ENCODE assay signal across 8 cellular contexts in genomic region chr9:129202613-129203555, GRCh38. TPM values are rescaled to one million over a fixed set of nuclear protein-coding genes. Genes with fewer than 3 reads are reported as not detected.
DNase-seq lines count a peak whose midpoint lies in the region; ATAC-seq, FAIRE-seq and TF ChIP-seq lines count a peak whose summit lies in the region.

No MANE protein-coding gene starts in this region.

- DNase-seq in GM06990 (ENCODE audit: extremely low read depth, insufficient read length) (peak; percentile 90), NCI-H1930 (lab: John Stamatoyannopoulos, UW) (peak; percentile 38 to 55), caudate nucleus (lab: John Stamatoyannopoulos, UW) (peak in 58 of 61 donors; percentile 35 to 92 (median 77)), kidney (peak; percentile 94), NCI-H446 treated with DMSO at 0.1 percent for 48 hours (lab: John Stamatoyannopoulos, UW) (no peak)
- DNase-seq in activated CD4-positive, CD25-positive, alpha-beta regulatory T cell treated with anti-CD3 and anti-CD28 coated beads, Interleukin-2, amount 50 U/mL, for 16 hours (ENCODE audit: low read depth, low spot score): peak; percentile 78
- peak; percentile 90 for DNase-seq in stimulated activated CD4-positive, alpha-beta T cell treated with anti-CD3 and anti-CD28 coated beads, Interleukin-12 subunit alpha, Interleukin-12 subunit beta, amount 100 ng/mL, for 4 hours

- TF ChIP-seq CTCF in GM06990 (IDR thresholded peaks at IDR 0.05; ENCODE audit: insufficient read depth, low read length, poor library complexity, severe bottlenecking) (no peak), kidney (IDR thresholded peaks at IDR 0.05; ENCODE audit: borderline replicate concordance, extremely low read depth, insufficient read depth) (no peak)

- intact Hi-C loops in kidney (cut with DNase I): no loop called here

- peak overlapping the region; percentile 86 for H3K27ac ChIP-seq in caudate nucleus (ENCODE audit: low read depth, low read length)
- peak overlapping the region; percentile 81 to 88 for H3K27ac ChIP-seq in kidney (ENCODE audit: low read depth in 2 of 2, low read length in 2 of 2)

- H3K9me3 ChIP-seq in kidney (ENCODE audit: control insufficient read depth in 1 of 2, low read length in 2 of 2): no peaks in the 10 kb centered on the region

- no peak for FAIRE-seq in kidney (lab: Jason Lieb, UNC)

- peak; percentile 90 for ATAC-seq in HG02610 (IDR thresholded peaks at IDR 0.05; ENCODE audit: unreplicated experiment)

- peak overlapping the region; percentile 65 to 71 for H3K9ac ChIP-seq in kidney (ENCODE audit: low read length in 2 of 2)

- H3K27me3 ChIP-seq in GM06990 (replicated peaks; ENCODE audit: control insufficient read depth, insufficient read depth, low read length): no peaks in the 10 kb centered on the region

- H3K4me3 ChIP-seq in GM06990 (replicated peaks; ENCODE audit: low read depth, low read length) (peak overlapping the region; percentile 50), kidney (ENCODE audit: low read length in 2 of 2) (peak overlapping the region; percentile 50 to 74)

- H3K36me3 ChIP-seq in GM06990 (ENCODE audit: control insufficient read depth, insufficient read depth, low read length) (no peaks in the 10 kb centered on the region), kidney (ENCODE audit: control insufficient read depth in 1 of 2, insufficient read depth in 2 of 2, low read length in 2 of 2) (no peaks in the 10 kb centered on the region)

- H3K4me1 ChIP-seq in kidney (ENCODE audit: control insufficient read depth in 1 of 2, insufficient read depth in 1 of 2, low read depth in 1 of 2, low read length in 2 of 2): peaks cover 0 to 2% of the 10 kb centered on the region in 2 donors

RNA-seq across cellular contexts. Expression of gene IER5L, which starts 24.8 kb away (rescaled TPM):
- 46.9 TPM for total RNA-seq in kidney
- 18.0 TPM for polyA plus RNA-seq in kidney (ENCODE audit: insufficient read depth, low read depth, low replicate concordance)
